In genomic region chr1:165638211-165638610, GRCh38 we compare ENCODE assay signal across 7 cellular contexts. TPM values are rescaled to one million over a fixed set of nuclear protein-coding genes. Genes with fewer than 3 reads are reported as not detected.
DNase-seq lines count a peak whose midpoint lies in the region; ATAC-seq and TF ChIP-seq lines count a peak whose summit lies in the region.
"Not testable (repeated sequence)": the region's sequence is repeated elsewhere in the genome, so short reads cannot be mapped to it uniquely, and the experiment has no call there.

No MANE protein-coding gene starts in this region.

- POLR2A ChIA-PET in Caco-2 (lab: Charles Lee), result not testable (repeated sequence)

- H3K79me2 ChIP-seq in osteoblast (ENCODE audit: insufficient read depth, low read length), result peaks cover 95% of the 10 kb centered on the region

- H2AFZ ChIP-seq in osteoblast (ENCODE audit: low read length), result not testable (repeated sequence)

- H3K27ac ChIP-seq in endodermal cell (ENCODE audit: low read depth, low read length), result not testable (repeated sequence)
- H3K27ac ChIP-seq in right atrium auricular region (peak overlapping the region; percentile 69 to 82), liver (ENCODE audit: low read depth in 1 of 2, low read length in 2 of 2) (peak overlapping the region; percentile 52 to 79), osteoblast (ENCODE audit: low read depth, low read length) (peak overlapping the region; percentile 39), thoracic aorta (peak overlapping the region; percentile 1 to 36)

- peaks cover 19% of the 10 kb centered on the region; the same call in 1 of the 2 replicates for H3K4me1 ChIP-seq in Caco-2
- not testable (repeated sequence) for H3K4me1 ChIP-seq in endodermal cell (ENCODE audit: control insufficient read depth, insufficient read depth, low read length)
- peaks cover 0 to 84% of the 10 kb centered on the region in 2 donors for H3K4me1 ChIP-seq in right atrium auricular region
- peaks cover 10 to 30% (median 28%) of the 10 kb centered on the region in 4 donors for H3K4me1 ChIP-seq in liver (ENCODE audit: control insufficient read depth in 4 of 4, insufficient read depth in 4 of 4, low read length in 3 of 4)
- peaks cover 45% of the 10 kb centered on the region for H3K4me1 ChIP-seq in osteoblast (ENCODE audit: insufficient read depth, low read length)
- peaks cover 50 to 88% of the 10 kb centered on the region in 2 donors for H3K4me1 ChIP-seq in thoracic aorta (ENCODE audit: control insufficient read depth in 1 of 2, low read depth in 2 of 2)

- BruUV-seq in Caco-2 (replicated peaks; lab: Mats Ljungman, UMichigan), result not testable (repeated sequence)

- H3K27ac Mint-ChIP-seq in Caco-2 (ENCODE audit: unreplicated experiment), result peak overlapping the region; percentile 47
- peak overlapping the region; percentile 29 for H3K27ac Mint-ChIP-seq in activated T-cell treated with anti-CD3 and anti-CD28 coated beads, Interleukin-2, amount 50 U/mL, for 24 hours
- H3K27ac Mint-ChIP-seq in endodermal cell, result peak overlapping the region; percentile 26

- H3K9ac ChIP-seq in endodermal cell (ENCODE audit: extremely low read depth, low read length, poor library complexity, severe bottlenecking); liver (ENCODE audit: low read depth in 1 of 2, low read length in 2 of 2): not testable (repeated sequence)

- TF ChIP-seq RAD21 in liver (IDR thresholded peaks at IDR 0.05), result not testable (repeated sequence)

- H3K4me3 ChIP-seq in Caco-2 (ENCODE audit: low read depth, low read length); endodermal cell (ENCODE audit: low read length); right atrium auricular region; liver (ENCODE audit: low read depth in 1 of 3, low read length in 3 of 3); osteoblast (ENCODE audit: insufficient read depth, low read length); thoracic aorta: not testable (repeated sequence)

- H3K36me3 Mint-ChIP-seq in Caco-2 (ENCODE audit: insufficient read depth, unreplicated experiment), result peaks cover 15% of the 10 kb centered on the region
- peaks cover 26% of the 10 kb centered on the region for H3K36me3 Mint-ChIP-seq in activated T-cell treated with anti-CD3 and anti-CD28 coated beads, Interleukin-2, amount 50 U/mL, for 24 hours (ENCODE audit: low read depth)
- not testable (repeated sequence) for H3K36me3 Mint-ChIP-seq in endodermal cell (ENCODE audit: low read depth)

- H3K4me3 Mint-ChIP-seq in Caco-2 (ENCODE audit: unreplicated experiment); activated T-cell treated with anti-CD3 and anti-CD28 coated beads, Interleukin-2, amount 50 U/mL, for 24 hours; endodermal cell: not testable (repeated sequence)

- not testable (repeated sequence) for H3K9me3 ChIP-seq in Caco-2; endodermal cell (ENCODE audit: control insufficient read depth, low read length); right atrium auricular region; liver (ENCODE audit: control insufficient read depth in 4 of 4, low read length in 3 of 4); osteoblast (ENCODE audit: low read depth, low read length); thoracic aorta

- CTCF ChIA-PET in Caco-2 (lab: Charles Lee), result not testable (repeated sequence)

- H3K4me1 Mint-ChIP-seq in Caco-2 (ENCODE audit: low read depth, unreplicated experiment), result peaks cover 25% of the 10 kb centered on the region
- peaks cover 50% of the 10 kb centered on the region for H3K4me1 Mint-ChIP-seq in activated T-cell treated with anti-CD3 and anti-CD28 coated beads, Interleukin-2, amount 50 U/mL, for 24 hours (ENCODE audit: low read depth)
- not testable (repeated sequence) for H3K4me1 Mint-ChIP-seq in endodermal cell

- 94% methylated on average over 3 to 7 of the region's 7 CpGs for WGBS in endodermal cell (ENCODE audit: insufficient coverage in 1 of 2, insufficient read length in 1 of 2), 2 experiments
- WGBS in liver, result 67% methylated on average over 7 of the region's 7 CpGs

- not testable (repeated sequence) for H3K27me3 ChIP-seq in Caco-2 (replicated peaks; ENCODE audit: control insufficient read depth, insufficient read depth, low read length); endodermal cell (ENCODE audit: control insufficient read depth, insufficient read depth, low read length, poor library complexity, severe bottlenecking); right atrium auricular region; liver (ENCODE audit: control insufficient read depth in 4 of 4, insufficient read depth in 4 of 4, low read length in 3 of 4); osteoblast (ENCODE audit: insufficient read depth, low read length); thoracic aorta (replicated peaks; ENCODE audit: insufficient read depth)

- H3K27me3 Mint-ChIP-seq in Caco-2 (ENCODE audit: insufficient read depth, unreplicated experiment); activated T-cell treated with anti-CD3 and anti-CD28 coated beads, Interleukin-2, amount 50 U/mL, for 24 hours; endodermal cell (ENCODE audit: insufficient read depth): not testable (repeated sequence)

- ATAC-seq in thoracic aorta (ENCODE audit: insufficient number of reproducible peaks, low FRiP score, low read depth), result not testable (repeated sequence)

- H4K20me1 ChIP-seq in osteoblast (ENCODE audit: insufficient read depth, low read length), result peaks cover 34% of the 10 kb centered on the region

- not testable (repeated sequence) for H3K4me2 ChIP-seq in osteoblast (ENCODE audit: insufficient read depth, low read length)

- intact Hi-C loops in Caco-2 (cut with micrococcal nuclease; ENCODE audit: unreplicated experiment), result not testable (repeated sequence)

- DNase-seq in Caco-2; activated T-cell treated with anti-CD3 and anti-CD28 coated beads, Interleukin-2, amount 50 U/mL, for 24 hours; endodermal cell; right atrium auricular region (ENCODE audit: low spot score); osteoblast (ENCODE audit: insufficient read length, low spot score, missing footprints); thoracic aorta (ENCODE audit: low spot score): not testable (repeated sequence)

- H3K36me3 ChIP-seq in Caco-2 (ENCODE audit: control insufficient read depth, insufficient read depth, low read length); right atrium auricular region; liver (ENCODE audit: control insufficient read depth in 4 of 4, insufficient read depth in 3 of 4, low read depth in 1 of 4, low read length in 3 of 4); thoracic aorta: not testable (repeated sequence)
- peaks cover 19% of the 10 kb centered on the region for H3K36me3 ChIP-seq in endodermal cell (ENCODE audit: control insufficient read depth, insufficient read depth, low read length)
- H3K36me3 ChIP-seq in osteoblast (ENCODE audit: insufficient read depth, low read length), result peaks cover 14% of the 10 kb centered on the region

- not testable (repeated sequence) for TF ChIP-seq CTCF in Caco-2 (IDR thresholded peaks at IDR 0.05; ENCODE audit: insufficient read depth in 1 of 2, low read depth in 1 of 2, low read length in 1 of 2, severe bottlenecking in 1 of 2, unreplicated experiment in 1 of 2); endodermal cell (conservative IDR thresholded peaks at IDR 0.05); right atrium auricular region (IDR thresholded peaks at IDR 0.05); liver (IDR thresholded peaks at IDR 0.05; ENCODE audit: low read depth, low read length, missing input control); osteoblast (IDR thresholded peaks at IDR 0.05; ENCODE audit: extremely low read depth, low read depth, low read length); thoracic aorta (IDR thresholded peaks at IDR 0.05)

- not testable (repeated sequence) for H3K9me3 Mint-ChIP-seq in Caco-2 (ENCODE audit: unreplicated experiment); activated T-cell treated with anti-CD3 and anti-CD28 coated beads, Interleukin-2, amount 50 U/mL, for 24 hours; endodermal cell

TF ChIP-seq in liver, 16 proteins besides CTCF, POLR2A, EP300 and RAD21:
- TF ChIP-seq RXRA (IDR thresholded peaks at IDR 0.05), result peak in 1 of 2 donors; percentile 15
- TF ChIP-seq SP1 (IDR thresholded peaks at IDR 0.05), result peak; percentile 50
- peak; percentile 43 to 71 for TF ChIP-seq HNF4A (conservative IDR thresholded peaks at IDR 0.05)

RNA-seq across cellular contexts. Expression of gene MGST3, which starts 7.2 kb away (rescaled TPM):
- total RNA-seq in Caco-2 (2022) (173 and 193 TPM in 2 replicates), endodermal cell (100 to 1,000 TPM; 113 to 147 TPM), right atrium auricular region (100 to 1,000 TPM; 491 to 509 TPM), liver (100 to 1,000 TPM in 1 of 2 donors, 10 to 100 TPM in 1; 68.7 to 307 TPM), osteoblast (128 and 207 TPM in 2 replicates), thoracic aorta (100 to 1,000 TPM; 160 to 252 TPM)
- 133 TPM for polyA plus RNA-seq in endodermal cell (2013, experiment 1 of 2)
- polyA plus RNA-seq in endodermal cell (2013, experiment 2 of 2), result 123 TPM
- 100 to 1,000 TPM; 177 to 185 TPM for polyA plus RNA-seq in liver
